In the genomic region with DNA sequence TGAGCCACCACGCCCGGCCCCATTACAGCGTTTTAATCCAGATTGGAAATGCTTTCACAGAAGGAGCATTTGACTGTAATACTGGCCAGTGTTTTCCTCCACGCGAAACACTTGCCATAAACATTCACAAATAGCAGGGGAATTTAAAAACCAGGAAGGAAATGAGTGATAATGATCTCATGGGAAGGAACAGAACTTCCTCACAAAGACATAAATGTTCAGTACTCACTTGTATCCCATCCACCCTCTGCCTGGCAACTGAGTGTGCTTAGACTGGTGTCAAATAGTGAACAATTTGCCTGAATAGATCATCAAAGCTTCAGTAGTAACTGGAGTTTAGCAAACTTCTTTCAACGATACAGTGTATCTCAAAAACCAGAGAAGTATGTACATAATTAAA, we compare ENCODE assay signal across 21 cellular contexts. TPM values are rescaled to one million over a fixed set of nuclear protein-coding genes. Genes with fewer than 3 reads are reported as not detected.
A peak's percentile ranks its signal among the peaks of the same experiment; 100 is the strongest.
DNase-seq lines count a peak whose midpoint lies in the region; ATAC-seq, FAIRE-seq and TF ChIP-seq lines count a peak whose summit lies in the region.
"Had no signal": no experiment of that assay in that cellular context is flagged by ENCODE, and none has a peak within 500 bp of the region (broad histone marks: within the 10 kb centered on the region; RNA-seq: fewer than 3 reads in every experiment).

No MANE protein-coding gene starts in this region.

- no peak overlapping the region for H3K4ac ChIP-seq in H1 (replicated peaks; ENCODE audit: insufficient read length, low read depth, low read length)

- TF ChIP-seq RAD21 in H1 (IDR thresholded peaks at IDR 0.05 in 1 of 2, conservative IDR thresholded peaks at IDR 0.05 in 1 of 2; ENCODE audit: low read depth in 2 of 2, low read length in 2 of 2), result no peak

- POLR2A ChIA-PET in H1 (lab: Charles Lee; ENCODE audit: partially characterized antibody), result interaction anchor here (1.0 kb wide), 1 partner anchor 54 kb away, joined by 3 read pairs; no protein-coding TSS in a partner anchor
- POLR2A ChIA-PET in naive thymus-derived CD4-positive, alpha-beta T cell (lab: Charles Lee), result no interaction called here

- H4K91ac ChIP-seq in H1 (replicated peaks; ENCODE audit: insufficient read length, low read length), result no peak overlapping the region

- no peaks in the 10 kb centered on the region for H3K79me2 ChIP-seq in H1 (ENCODE audit: control insufficient read depth in 1 of 2, insufficient read depth in 2 of 2, low read length in 2 of 2)

- H4K20me1 ChIP-seq in H1 (replicated peaks in 1 of 2; ENCODE audit: control insufficient read depth in 1 of 2, insufficient read depth in 2 of 2, low read length in 2 of 2), result no peaks in the 10 kb centered on the region

- H2AK5ac ChIP-seq in H1 (ENCODE audit: low read depth, low read length), result no peak overlapping the region

- no peak overlapping the region for H3K14ac ChIP-seq in H1 (ENCODE audit: insufficient read length)

- peak; percentile 69 for ATAC-seq in naive thymus-derived CD4-positive, alpha-beta T cell
- ATAC-seq: activated naive CD8-positive, alpha-beta T cell treated with anti-CD3 and anti-CD28 coated beads, Interleukin-2, amount 50 U/mL, for 24 hours; effector memory CD8-positive, alpha-beta T cell; mucosa of descending colon; stimulated activated effector memory CD8-positive, alpha-beta T cell treated with anti-CD3 and anti-CD28 coated beads, Interleukin-12 subunit alpha, Interleukin-12 subunit beta, amount 100 ng/mL, for 72 hours had no signal

- peak; percentile 63 for FAIRE-seq in HTR-8/SVneo (lab: Jason Lieb, UNC)
- FAIRE-seq in H1 (lab: Jason Lieb, UNC), result no peak

- H3K23me2 ChIP-seq in H1 (ENCODE audit: low read depth, low read length), result no peaks in the 10 kb centered on the region

- H3K4me3 Mint-ChIP-seq in CD14-positive monocyte, result peak overlapping the region; percentile 56 to 57
- no peak overlapping the region for H3K4me3 Mint-ChIP-seq in naive thymus-derived CD4-positive, alpha-beta T cell
- H3K4me3 Mint-ChIP-seq: activated CD4-positive, alpha-beta memory T cell treated with anti-CD3 and anti-CD28 coated beads for 36 hours; activated naive CD8-positive, alpha-beta T cell treated with anti-CD3 and anti-CD28 coated beads, Interleukin-2, amount 50 U/mL, for 24 hours; effector memory CD8-positive, alpha-beta T cell; stimulated activated effector memory CD8-positive, alpha-beta T cell treated with anti-CD3 and anti-CD28 coated beads, Interleukin-12 subunit alpha, Interleukin-12 subunit beta, amount 100 ng/mL, for 72 hours; T-helper 2 cell treated with Interferon-gamma antibody and Interleukin-4, amounts not matched to agents 5 μg/mL and 100 μg/mL, for 36 hours had no signal

- no peak overlapping the region for H3K18ac ChIP-seq in H1 (ENCODE audit: extremely low read depth, low read length)

- CTCF ChIA-PET in H1 (lab: Charles Lee; ENCODE audit: partially characterized antibody), result no interaction called here
- CTCF ChIA-PET in naive thymus-derived CD4-positive, alpha-beta T cell (lab: Charles Lee), result no interaction called here

- H3K9ac ChIP-seq in H1 (replicated peaks in 1 of 4; ENCODE audit: extremely low read depth in 1 of 4, low read depth in 3 of 4, low read length in 3 of 4), result no peak overlapping the region

- H3K4me2 ChIP-seq in H1 (ENCODE audit: insufficient read depth in 1 of 2, low read depth in 2 of 2, low read length in 2 of 2), result no peak overlapping the region

- no peaks in the 10 kb centered on the region for H3K9me3 ChIP-seq in H1 (ENCODE audit: insufficient read depth in 2 of 2, low read depth in 1 of 2, low read length in 1 of 2)
- H3K9me3 ChIP-seq in naive thymus-derived CD4-positive, alpha-beta T cell (ENCODE audit: control insufficient read depth in 2 of 3, low read length in 3 of 3), result no peaks in the 10 kb centered on the region
- H3K9me3 ChIP-seq: mucosa of descending colon had no signal

- peak overlapping the region; percentile 72 to 93 (median 87) for H3K27ac Mint-ChIP-seq in CD14-positive monocyte
- no peak overlapping the region for H3K27ac Mint-ChIP-seq in naive thymus-derived CD4-positive, alpha-beta T cell
- H3K27ac Mint-ChIP-seq: activated CD4-positive, alpha-beta memory T cell treated with anti-CD3 and anti-CD28 coated beads for 36 hours; activated naive CD8-positive, alpha-beta T cell treated with anti-CD3 and anti-CD28 coated beads, Interleukin-2, amount 50 U/mL, for 24 hours; effector memory CD8-positive, alpha-beta T cell; stimulated activated effector memory CD8-positive, alpha-beta T cell treated with anti-CD3 and anti-CD28 coated beads, Interleukin-12 subunit alpha, Interleukin-12 subunit beta, amount 100 ng/mL, for 72 hours; T-helper 2 cell treated with Interferon-gamma antibody and Interleukin-4, amounts not matched to agents 5 μg/mL and 100 μg/mL, for 36 hours had no signal

- no peak overlapping the region for H2BK120ac ChIP-seq in H1 (replicated peaks; ENCODE audit: low read depth, low read length)

- H3K23ac ChIP-seq in H1 (ENCODE audit: insufficient read length), result no peak overlapping the region

- peaks cover 0 to 2% (median 0%) of the 10 kb centered on the region in 7 donors for H3K9me3 Mint-ChIP-seq in CD14-positive monocyte
- H3K9me3 Mint-ChIP-seq in naive thymus-derived CD4-positive, alpha-beta T cell, result peaks cover 0 to 1% (median 0%) of the 10 kb centered on the region in 11 donors
- H3K9me3 Mint-ChIP-seq: activated CD4-positive, alpha-beta memory T cell treated with anti-CD3 and anti-CD28 coated beads for 36 hours; activated naive CD8-positive, alpha-beta T cell treated with anti-CD3 and anti-CD28 coated beads, Interleukin-2, amount 50 U/mL, for 24 hours; effector memory CD8-positive, alpha-beta T cell; stimulated activated effector memory CD8-positive, alpha-beta T cell treated with anti-CD3 and anti-CD28 coated beads, Interleukin-12 subunit alpha, Interleukin-12 subunit beta, amount 100 ng/mL, for 72 hours; T-helper 2 cell treated with Interferon-gamma antibody and Interleukin-4, amounts not matched to agents 5 μg/mL and 100 μg/mL, for 36 hours had no signal

- H3K4me3 ChIP-seq in H1 (ENCODE audit: extremely low read depth in 1 of 4, insufficient read depth in 2 of 4, low read depth in 3 of 4, low read length in 4 of 4) (no peak overlapping the region), foreskin fibroblast (ENCODE audit: low read depth in 1 of 2, low read length in 2 of 2) (no peak overlapping the region)
- no peak overlapping the region for H3K4me3 ChIP-seq in naive thymus-derived CD4-positive, alpha-beta T cell (ENCODE audit: low read length)
- H3K4me3 ChIP-seq: mucosa of descending colon, SK-N-MC, skin epidermis had no signal

- TF ChIP-seq CTCF in CD14-positive monocyte (IDR thresholded peaks at IDR 0.05), result no peak
- no peak for TF ChIP-seq CTCF in H1 (IDR thresholded peaks at IDR 0.05; ENCODE audit: control extremely low read depth in 1 of 3, insufficient read depth in 1 of 3, low read depth in 1 of 3, low read length in 3 of 3)
- TF ChIP-seq CTCF in foreskin fibroblast (IDR thresholded peaks at IDR 0.05; ENCODE audit: low read depth, low read length), result no peak

- H3K36me3 ChIP-seq in H1 (ENCODE audit: control insufficient read depth in 2 of 4, insufficient read depth in 4 of 4, low read length in 3 of 4), result no peaks in the 10 kb centered on the region
- H3K36me3 ChIP-seq in naive thymus-derived CD4-positive, alpha-beta T cell (ENCODE audit: control insufficient read depth in 2 of 3, insufficient read depth in 3 of 3, low read length in 3 of 3), result no peaks in the 10 kb centered on the region

- H3K36me3 Mint-ChIP-seq in CD14-positive monocyte, result no peaks in the 10 kb centered on the region
- H3K36me3 Mint-ChIP-seq in naive thymus-derived CD4-positive, alpha-beta T cell, result no peaks in the 10 kb centered on the region
- H3K36me3 Mint-ChIP-seq: activated CD4-positive, alpha-beta memory T cell treated with anti-CD3 and anti-CD28 coated beads for 36 hours; stimulated activated effector memory CD8-positive, alpha-beta T cell treated with anti-CD3 and anti-CD28 coated beads, Interleukin-12 subunit alpha, Interleukin-12 subunit beta, amount 100 ng/mL, for 72 hours had no signal

- no peak overlapping the region for H3K27ac ChIP-seq in H1 (ENCODE audit: low read depth, low read length)
- no peak overlapping the region for H3K27ac ChIP-seq in naive thymus-derived CD4-positive, alpha-beta T cell (ENCODE audit: low read depth, low read length)
- H3K27ac ChIP-seq: SK-N-MC, skin epidermis had no signal

- H2BK5ac ChIP-seq in H1 (ENCODE audit: low read depth, low read length), result no peak overlapping the region

- peaks cover 0 to 4% (median 0%) of the 10 kb centered on the region in 3 donors for H3K27me3 Mint-ChIP-seq in CD14-positive monocyte (ENCODE audit: low read depth in 3 of 3)
- H3K27me3 Mint-ChIP-seq in naive thymus-derived CD4-positive, alpha-beta T cell, result peaks cover 0 to 3% (median 0%) of the 10 kb centered on the region in 5 donors
- H3K27me3 Mint-ChIP-seq: activated CD4-positive, alpha-beta memory T cell treated with anti-CD3 and anti-CD28 coated beads for 36 hours; activated naive CD8-positive, alpha-beta T cell treated with anti-CD3 and anti-CD28 coated beads, Interleukin-2, amount 50 U/mL, for 24 hours; effector memory CD8-positive, alpha-beta T cell had no signal

- no peak for TF ChIP-seq POLR2A in H1 (IDR thresholded peaks at IDR 0.05; ENCODE audit: control extremely low read depth in 1 of 2, low read depth in 2 of 2, low read length in 2 of 2)

- no peak overlapping the region for H2BK20ac ChIP-seq in H1 (ENCODE audit: low read length)

- no peak for TF ChIP-seq EP300 in H1 (IDR thresholded peaks at IDR 0.05; ENCODE audit: borderline replicate concordance in 1 of 2, low read depth in 2 of 2, low read length in 2 of 2)

- H3K79me1 ChIP-seq in H1 (ENCODE audit: low read depth, low read length), result no peaks in the 10 kb centered on the region

- no peak overlapping the region for H4K8ac ChIP-seq in H1 (ENCODE audit: extremely low read depth, insufficient read depth, low read length)

- H3K56ac ChIP-seq in H1 (replicated peaks; ENCODE audit: insufficient read length, low read depth, low read length), result no peak overlapping the region

- DNase-seq in CD14-positive monocyte (ENCODE audit: low spot score), result no peak
- DNase-seq in HTR-8/SVneo (ENCODE audit: insufficient read length, low spot score), result no peak
- no peak for DNase-seq in H1 (ENCODE audit: low read depth in 1 of 2, low spot score in 2 of 2)
- DNase-seq in naive thymus-derived CD4-positive, alpha-beta T cell, result no peak
- no peak for DNase-seq in midbrain (lab: John Stamatoyannopoulos, UW)
- no peak for DNase-seq in NCI-H1105 treated with DMSO at 0.1 percent for 48 hours (lab: John Stamatoyannopoulos, UW)
- no peak for DNase-seq in foreskin fibroblast
- DNase-seq: activated CD4-positive, alpha-beta memory T cell treated with anti-CD3 and anti-CD28 coated beads for 36 hours; activated effector memory CD4-positive, alpha-beta T cell treated with anti-CD3 and anti-CD28 coated beads, Interleukin-2, amount 50 U/mL, for 16 hours; activated naive CD8-positive, alpha-beta T cell treated with anti-CD3 and anti-CD28 coated beads, Interleukin-2, amount 50 U/mL, for 24 hours; DND-41; effector memory CD8-positive, alpha-beta T cell; GOT3; mucosa of descending colon; NCI-H1436; NCI-H524; stimulated activated CD4-positive, alpha-beta T cell treated with anti-CD3 and anti-CD28 coated beads, Interleukin-2, amount 100 ng/mL, for 24 hours had no signal

- H3K4me1 Mint-ChIP-seq in CD14-positive monocyte, result peaks cover 33% of the 10 kb centered on the region
- no peaks in the 10 kb centered on the region for H3K4me1 Mint-ChIP-seq in naive thymus-derived CD4-positive, alpha-beta T cell
- H3K4me1 Mint-ChIP-seq: activated naive CD8-positive, alpha-beta T cell treated with anti-CD3 and anti-CD28 coated beads, Interleukin-2, amount 50 U/mL, for 24 hours; stimulated activated effector memory CD8-positive, alpha-beta T cell treated with anti-CD3 and anti-CD28 coated beads, Interleukin-12 subunit alpha, Interleukin-12 subunit beta, amount 100 ng/mL, for 72 hours had no signal

- H2BK12ac ChIP-seq in H1 (ENCODE audit: low read depth, low read length), result no peak overlapping the region

- 79% methylated on average over 6 of the region's 6 CpGs; no CpG with 5 or more reads in 1 of the 2 experiments for WGBS in H1 (ENCODE audit: extremely low coverage in 1 of 2, insufficient coverage in 1 of 2, insufficient read length in 1 of 2, insufficient replicate concordance in 2 of 2, low coverage in 1 of 2, low lambda C conversion rate in 2 of 2, missing lambda C conversion rate in 1 of 2), 2 experiments

- H2BK15ac ChIP-seq in H1 (ENCODE audit: low read length), result no peak overlapping the region

- no peak overlapping the region for H4K5ac ChIP-seq in H1 (ENCODE audit: insufficient read length, low read depth, low read length)

- peaks cover 0 to 4% (median 0%) of the 10 kb centered on the region in 4 experiments; a peak in 1 of 7 replicates for H3K4me1 ChIP-seq in H1 (replicated peaks in 1 of 4; ENCODE audit: control insufficient read depth in 3 of 4, insufficient read depth in 4 of 4, low read length in 3 of 4)
- H3K4me1 ChIP-seq in naive thymus-derived CD4-positive, alpha-beta T cell (ENCODE audit: control insufficient read depth in 2 of 2, insufficient read depth in 2 of 2, low read length in 2 of 2), result no peaks in the 10 kb centered on the region

- H3K27me3 ChIP-seq in H1 (replicated peaks in 1 of 4; ENCODE audit: control insufficient read depth in 3 of 4, extremely low read depth in 1 of 4, insufficient read depth in 3 of 4, low read length in 3 of 4), result no peaks in the 10 kb centered on the region
- H3K27me3 ChIP-seq in naive thymus-derived CD4-positive, alpha-beta T cell (ENCODE audit: control insufficient read depth in 2 of 2, insufficient read depth in 2 of 2, low read length in 2 of 2), result no peaks in the 10 kb centered on the region

- intact Hi-C loops in CD14-positive monocyte (cut with micrococcal nuclease), result no loop called here
- intact Hi-C loops in naive thymus-derived CD4-positive, alpha-beta T cell (cut with micrococcal nuclease), result no loop called here

- H2AFZ ChIP-seq in H1 (ENCODE audit: low read length), result 0 out of 2 replicates have a peak overlapping the region, but pooled peaks have one; percentile 21

RNA-seq across cellular contexts. Expression of gene PSMD12, which starts 54.1 kb away (rescaled TPM):
- polyA plus RNA-seq in CD14-positive monocyte (10 to 100 TPM; 17.8 to 30.7 TPM), H1 (2011; rRNA removed) (10.1 and 14.0 TPM in 2 replicates)
- 73.2 and 82.4 TPM in 2 replicates for total RNA-seq in H1 (2021; fragmentation: NEBNext Ultra II Directional; extraction: Animal tissue kit (Norgen Biotek cat#: 25700))
- polyA plus RNA-seq in H1 (2011; cell fraction: cytosol; rRNA removed), result 25.7 TPM
- 7.4 TPM for polyA plus RNA-seq in H1 (2011; cell fraction: nucleus; rRNA removed)
- 42.3 to 72.6 TPM (median 48.4 TPM) in 4 replicates for polyA plus RNA-seq in H1 (2012, experiment 1 of 2)
- 6.7 TPM for polyA plus RNA-seq in H1 (2012, experiment 2 of 2)
- polyA plus RNA-seq in H1 (2013, experiment 1 of 2), result 50.9 TPM
- polyA plus RNA-seq in H1 (2013, experiment 2 of 2), result 55.3 TPM
- polyA minus RNA-seq in H1 (2011; rRNA and poly(A)+ RNA removed), result 13.2 and 17.0 TPM in 2 replicates
- 28.3 TPM for polyA minus RNA-seq in H1 (2011; cell fraction: cytosol; rRNA and poly(A)+ RNA removed)
- polyA minus RNA-seq in H1 (2011; cell fraction: nucleus; rRNA and poly(A)+ RNA removed), result 17.2 TPM
- 10 to 100 TPM; 35.8 to 54.4 (median 40.5) TPM for total RNA-seq in naive thymus-derived CD4-positive, alpha-beta T cell
- 10 to 100 TPM; 30.4 to 37.1 TPM for polyA plus RNA-seq in naive thymus-derived CD4-positive, alpha-beta T cell

Comparison
In these comparisons a context has a peak if more than half of its experiments do, and no peak if none do; other contexts are left out.
1. H3K27ac Mint-ChIP-seq: peak in CD14-positive monocyte (7 of 7); none in naive thymus-derived CD4-positive, alpha-beta T cell (0 of 9).
2. H3K4me3 Mint-ChIP-seq: peak in CD14-positive monocyte (2 of 2); none in naive thymus-derived CD4-positive, alpha-beta T cell (0 of 10).